ENCODE assay signal across 1 cellular context in genomic region chr17:28842282-28843012, GRCh38.
TF ChIP-seq lines count a peak whose summit lies in the region.

Gene FAM222B, minus strand, starts transcription at chr17:28842790. Its CDS starts 76,123 bp downstream, at chr17:28766667.

TF ChIP-seq in GM12878, 131 proteins besides CTCF, POLR2A, EP300 and RAD21 (continued from another document and continues in another):
- TF ChIP-seq E2F8 (IDR thresholded peaks at IDR 0.05; ENCODE audit: low read depth, partially characterized antibody), result no peak
- no peak for TF ChIP-seq ZZZ3 (IDR thresholded peaks at IDR 0.05; ENCODE audit: control insufficient read depth, insufficient read length, low read depth)
- no peak for TF ChIP-seq PRDM15 (CRISPR knock-in tag; IDR thresholded peaks at IDR 0.05)
- no peak for TF ChIP-seq SRF (IDR thresholded peaks at IDR 0.05; ENCODE audit: low read depth in 2 of 2, low read length in 2 of 2)
- TF ChIP-seq BHLHE40 (IDR thresholded peaks at IDR 0.05; ENCODE audit: borderline replicate concordance in 1 of 2, low read depth in 2 of 2, low read length in 1 of 2), result peak; percentile 20 to 57; a peak in 1 of 4 replicates
- TF ChIP-seq TCF12 (IDR thresholded peaks at IDR 0.05; ENCODE audit: low read depth, low read length), result peak; percentile 65; the same call in 1 of the 2 replicates
- no peak for TF ChIP-seq CHD1 (IDR thresholded peaks at IDR 0.05; ENCODE audit: low read depth, low read length)
- no peak for TF ChIP-seq SREBF1 (IDR thresholded peaks at IDR 0.05; ENCODE audit: low read length)
- peak; percentile 67; the same call in 1 of the 2 replicates for TF ChIP-seq SIN3A (IDR thresholded peaks at IDR 0.05; ENCODE audit: low read depth, low read length)
- 0 out of 4 replicates have a peak, but pooled peaks of 1 of the 2 experiments have one; percentile 24 for TF ChIP-seq IKZF2 (IDR thresholded peaks at IDR 0.05)
- peak; percentile 11; the same call in 1 of the 2 replicates for TF ChIP-seq RFX5 (IDR thresholded peaks at IDR 0.05; ENCODE audit: low read depth, low read length)
- TF ChIP-seq BCL11A (IDR thresholded peaks at IDR 0.05; ENCODE audit: low read depth, low read length), result no peak
- TF ChIP-seq E2F4 (IDR thresholded peaks at IDR 0.05; ENCODE audit: low read depth, low read length), result no peak
- peak; percentile 24; the same call in 1 of the 2 replicates for TF ChIP-seq ATF7 (IDR thresholded peaks at IDR 0.05; ENCODE audit: low read depth)
- no peak for TF ChIP-seq RELA (IDR thresholded peaks at IDR 0.05; ENCODE audit: borderline replicate concordance, partially characterized antibody)
- TF ChIP-seq NR2F1 (conservative IDR thresholded peaks at IDR 0.05), result no peak
- TF ChIP-seq SMAD5 (IDR thresholded peaks at IDR 0.05; ENCODE audit: low read depth), result peak; percentile 82; the same call in 1 of the 2 replicates
- no peak for TF ChIP-seq BCLAF1 (IDR thresholded peaks at IDR 0.05)
- TF ChIP-seq CHD4 (IDR thresholded peaks at IDR 0.05), result no peak
- TF ChIP-seq GABPA (IDR thresholded peaks at IDR 0.05; ENCODE audit: low read depth), result no peak
- no peak; the same call in 1 of the 2 replicates for TF ChIP-seq TBL1XR1 (IDR thresholded peaks at IDR 0.05; ENCODE audit: low read depth, low read length)
- TF ChIP-seq ZBTB4 (CRISPR knock-in tag; IDR thresholded peaks at IDR 0.05), result no peak
- TF ChIP-seq POLR2AphosphoS5 (IDR thresholded peaks at IDR 0.05; ENCODE audit: low read length), result peak; percentile 49
- 0 out of 2 replicates have a peak, but pooled peaks have one; percentile 26 for TF ChIP-seq HCFC1 (IDR thresholded peaks at IDR 0.05; ENCODE audit: low read length)
- no peak for TF ChIP-seq BRCA1 (IDR thresholded peaks at IDR 0.05; ENCODE audit: low read depth, low read length)
- no peak for TF ChIP-seq NR2C2 (IDR thresholded peaks at IDR 0.05; ENCODE audit: borderline replicate concordance, control insufficient read depth, insufficient read length, low read depth)
- TF ChIP-seq PKNOX1 (IDR thresholded peaks at IDR 0.05), result no peak; the same call in 1 of the 2 replicates
- TF ChIP-seq CBX3 (IDR thresholded peaks at IDR 0.05; ENCODE audit: borderline replicate concordance, low read depth), result no peak
- TF ChIP-seq ASH2L (IDR thresholded peaks at IDR 0.05; ENCODE audit: borderline replicate concordance, low read depth), result no peak
- no peak for TF ChIP-seq SMAD1 (IDR thresholded peaks at IDR 0.05; ENCODE audit: low read depth, partially characterized antibody)
- TF ChIP-seq ESRRA (IDR thresholded peaks at IDR 0.05; ENCODE audit: low read length), result no peak
- TF ChIP-seq FOXM1 (IDR thresholded peaks at IDR 0.05; ENCODE audit: low read depth, low read length), result no peak
- peak; percentile 62 for TF ChIP-seq ZNF687 (IDR thresholded peaks at IDR 0.05)
- no peak; the same call in 1 of the 2 replicates for TF ChIP-seq PML (IDR thresholded peaks at IDR 0.05; ENCODE audit: low read length)
- no peak for TF ChIP-seq WRNIP1 (IDR thresholded peaks at IDR 0.05; ENCODE audit: borderline replicate concordance, low read depth, low read length)
- TF ChIP-seq RBBP5 (conservative IDR thresholded peaks at IDR 0.05), result no peak
- TF ChIP-seq NFIC (IDR thresholded peaks at IDR 0.05; ENCODE audit: low read depth, low read length), result no peak
- no peak; the same call in 1 of the 2 replicates for TF ChIP-seq ZNF207 (IDR thresholded peaks at IDR 0.05; ENCODE audit: borderline replicate concordance)
- no peak for TF ChIP-seq PBX3 (IDR thresholded peaks at IDR 0.05; ENCODE audit: insufficient replicate concordance, low read depth, low read length)
- TF ChIP-seq YY1 (IDR thresholded peaks at IDR 0.05; ENCODE audit: low read depth, low read length), result peak; percentile 61; the same call in 1 of the 2 replicates
- no peak for TF ChIP-seq KAT2A (conservative IDR thresholded peaks at IDR 0.05; ENCODE audit: control insufficient read depth, low read depth, low read length)
